ENCODE assay signal across 12 cellular contexts in the genomic region with DNA sequence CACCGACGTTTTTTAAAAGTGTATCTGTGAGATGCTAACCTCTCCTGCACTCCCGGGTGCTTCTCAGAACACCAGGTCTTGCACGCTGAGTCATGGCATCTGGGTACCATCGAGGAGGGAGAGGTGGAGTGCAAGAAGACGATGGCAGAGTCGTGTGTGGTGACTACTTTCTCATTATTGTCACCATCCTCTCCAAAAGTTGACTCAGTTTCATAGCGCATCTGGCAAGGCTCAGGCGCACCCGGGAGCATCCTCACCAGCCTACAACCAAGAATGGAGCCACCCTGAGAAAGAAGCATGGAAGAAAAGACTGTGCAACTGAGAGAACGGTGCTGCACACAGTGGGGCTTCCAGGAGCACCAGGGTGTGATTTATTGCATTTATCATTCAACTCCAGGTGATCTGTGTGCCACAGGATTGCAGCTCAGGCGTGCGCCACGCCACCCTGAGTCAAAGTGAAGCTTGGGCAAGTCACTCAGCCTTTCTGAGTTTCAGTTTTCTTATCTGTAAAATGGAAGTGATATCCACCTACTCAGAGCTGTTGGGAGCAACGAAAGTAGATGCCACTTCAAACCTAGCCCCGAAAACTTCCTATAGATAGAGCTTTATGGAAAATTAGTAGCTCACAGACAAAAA.
DNase-seq lines count a peak whose midpoint lies in the region; ATAC-seq, FAIRE-seq and TF ChIP-seq lines count a peak whose summit lies in the region.
"Had no signal": no experiment of that assay in that cellular context is flagged by ENCODE, and none has a peak within 500 bp of the region (broad histone marks: within the 10 kb centered on the region; RNA-seq: fewer than 3 reads in every experiment).

No MANE protein-coding gene starts in this region.

- no peak overlapping the region for H3K4me3 ChIP-seq in vagina
- no peak overlapping the region for H3K4me3 ChIP-seq in adrenal gland

- H3K36me3 ChIP-seq in vagina: no peaks in the 10 kb centered on the region
- H3K36me3 ChIP-seq in adrenal gland (replicated peaks in 1 of 2): no peaks in the 10 kb centered on the region

- intact Hi-C loops in vagina (cut with DNase I) (no loop called here), adrenal gland (cut with DNase I) (no loop called here)

- CTCF ChIA-PET in GM10248 (lab: Yijun Ruan, JAX): no interaction called here

- H3K4me1 ChIP-seq in vagina: peaks cover 3% of the 10 kb centered on the region
- no peaks in the 10 kb centered on the region for H3K4me1 ChIP-seq in adrenal gland (replicated peaks in 1 of 2)

- no peak for TF ChIP-seq CTCF in GM10248 (IDR thresholded peaks at IDR 0.05; ENCODE audit: control extremely low read depth, extremely low read depth, low read depth, missing control alignments)
- TF ChIP-seq CTCF in vagina (IDR thresholded peaks at IDR 0.05): no peak
- no peak for TF ChIP-seq CTCF in adrenal gland (IDR thresholded peaks at IDR 0.05)

- TF ChIP-seq POLR2A in vagina (IDR thresholded peaks at IDR 0.05) (no peak), adrenal gland (IDR thresholded peaks at IDR 0.05) (no peak)

- DNase-seq in GM10248 (ENCODE audit: extremely low spot score) (peak; percentile 64), GM19239 (ENCODE audit: insufficient read length, low spot score) (peak; percentile 56), vagina (ENCODE audit: extremely low spot score in 2 of 2) (no peak), SIG-M5 (lab: John Stamatoyannopoulos, UW) (no peak), adrenal gland (no peak)
- DNase-seq in activated T-helper 9 cell treated with anti-CD3 and anti-CD28 coated beads, Interleukin-2, amount 50 U/mL, for 16 hours (ENCODE audit: low read depth): peak; percentile 8
- peak; percentile 60 to 64 for DNase-seq in stimulated activated CD4-positive, alpha-beta T cell treated with anti-CD3 and anti-CD28 coated beads, Interleukin-15, amount 100 ng/mL, for 48 hours (ENCODE audit: low read depth in 2 of 2)
- DNase-seq: GOT3, NCI-H2029 treated with DMSO at 0.1 percent for 48 hours, T-cell had no signal

- no peaks in the 10 kb centered on the region for H3K9me3 ChIP-seq in vagina
- H3K9me3 ChIP-seq in adrenal gland (replicated peaks in 1 of 3): peaks cover 0 to 6% (median 0%) of the 10 kb centered on the region in 3 donors

- no peak overlapping the region for H3K27ac ChIP-seq in vagina
- no peak overlapping the region for H3K27ac ChIP-seq in adrenal gland

- FAIRE-seq in GM19239 (lab: Jason Lieb, UNC): peak; percentile 90

- POLR2A ChIA-PET in GM10248 (lab: Yijun Ruan, JAX): no interaction called here

- 74 to 84% (median 81%) methylated on average over 15 to 16 of the region's 16 CpGs for WGBS in adrenal gland, 4 donors

- no peak for ATAC-seq in HG03457 (IDR thresholded peaks at IDR 0.05; ENCODE audit: unreplicated experiment)
- ATAC-seq: esophagus mucosa, T-cell had no signal

- no peaks in the 10 kb centered on the region for H3K27me3 ChIP-seq in vagina
- no peaks in the 10 kb centered on the region for H3K27me3 ChIP-seq in adrenal gland

Comparison
In these comparisons a context has a peak if more than half of its experiments do, and no peak if none do; other contexts are left out.
1. DNase-seq: peak in GM10248 (single experiment), GM19239 (single experiment), activated T-helper 9 cell treated with anti-CD3 and anti-CD28 coated beads, Interleukin-2, amount 50 U/mL, for 16 hours (single experiment) and stimulated activated CD4-positive, alpha-beta T cell treated with anti-CD3 and anti-CD28 coated beads, Interleukin-15, amount 100 ng/mL, for 48 hours (2 of 2); none in vagina (0 of 2), SIG-M5 (single experiment) and adrenal gland (0 of 7).